8 cellular contexts compared by ENCODE assay signal in the genomic region with DNA sequence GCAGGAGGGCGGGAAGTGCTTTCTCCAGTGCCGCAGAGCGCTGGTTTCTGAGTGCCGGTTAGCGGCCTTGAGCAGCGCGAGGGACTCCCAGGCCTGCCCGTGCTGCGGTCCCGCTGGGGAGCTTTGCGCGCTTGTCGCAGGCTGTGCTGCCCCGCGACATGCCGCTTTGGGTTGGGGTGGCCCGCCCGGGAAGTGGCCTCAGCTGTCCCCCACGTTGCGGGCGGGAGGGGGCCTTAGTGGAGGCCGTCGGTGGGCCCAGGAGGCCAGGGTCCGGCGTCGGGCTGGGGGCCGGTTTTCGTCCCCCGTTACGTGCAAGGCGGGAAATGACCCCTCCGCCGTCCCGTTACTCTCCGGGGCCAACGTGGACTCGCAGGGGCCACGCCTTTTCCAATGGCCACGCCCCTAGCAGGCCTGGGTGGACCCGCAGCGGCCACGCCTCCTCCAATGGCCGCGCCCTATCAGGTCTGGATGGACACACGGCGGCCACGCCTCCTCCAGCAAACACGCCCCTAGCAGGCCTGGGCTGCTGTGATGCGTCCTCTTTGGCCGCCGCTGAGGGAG. TPM values are rescaled to one million over a fixed set of nuclear protein-coding genes. Genes with fewer than 3 reads are reported as not detected.
DNase-seq lines count a peak whose midpoint lies in the region; ATAC-seq and TF ChIP-seq lines count a peak whose summit lies in the region.

No MANE protein-coding gene starts in this region.

- peak overlapping the region; percentile 84 for H3K4me3 ChIP-seq in fibroblast of mammary gland (ENCODE audit: control insufficient read depth, low read depth, low read length)

- H3K9me3 Mint-ChIP-seq in naive thymus-derived CD8-positive, alpha-beta T cell = peaks cover 0 to 18% (median 10%) of the 10 kb centered on the region in 9 donors
- H3K9me3 Mint-ChIP-seq in stimulated activated naive B cell treated with anti-CD40 and anti-IgM and Interleukin-4, amounts not matched to agents 10 μg/mL and 1 μg/mL and 100 μg/mL, for 72 hours = peaks cover 5 to 8% of the 10 kb centered on the region in 2 donors

- TF ChIP-seq CTCF in fibroblast of mammary gland (conservative IDR thresholded peaks at IDR 0.05; ENCODE audit: control insufficient read depth, insufficient read depth, low read depth, low read length) = no peak

- H3K36me3 Mint-ChIP-seq in naive thymus-derived CD8-positive, alpha-beta T cell = peaks cover 4 to 18% (median 5%) of the 10 kb centered on the region in 3 donors
- peaks cover 22 to 25% of the 10 kb centered on the region in 2 donors for H3K36me3 Mint-ChIP-seq in stimulated activated naive B cell treated with anti-CD40 and anti-IgM and Interleukin-4, amounts not matched to agents 10 μg/mL and 1 μg/mL and 100 μg/mL, for 72 hours

- no peaks in the 10 kb centered on the region for H3K27me3 Mint-ChIP-seq in naive thymus-derived CD8-positive, alpha-beta T cell
- no peaks in the 10 kb centered on the region for H3K27me3 Mint-ChIP-seq in stimulated activated naive B cell treated with anti-CD40 and anti-IgM and Interleukin-4, amounts not matched to agents 10 μg/mL and 1 μg/mL and 100 μg/mL, for 72 hours

- DNase-seq in DMS114 treated with DMSO at 0.1 percent for 48 hours (lab: John Stamatoyannopoulos, UW; ENCODE audit: unreplicated experiment) (peak; percentile 81), HuH-7 (ENCODE audit: low spot score) (peak; percentile 96), RPMI7951 (ENCODE audit: low read depth) (peak; percentile 95), fibroblast of mammary gland (ENCODE audit: low read depth) (peak; percentile 95)
- peak; percentile 79 for DNase-seq in activated T-helper 9 cell treated with anti-CD3 and anti-CD28 coated beads, Interleukin-2, amount 50 U/mL, for 16 hours (ENCODE audit: low read depth)
- DNase-seq in naive thymus-derived CD8-positive, alpha-beta T cell = peak; percentile 51 to 81 (median 60)
- peak; percentile 97 for DNase-seq in stimulated activated naive B cell treated with anti-CD40 and anti-IgM and Interleukin-4, amounts not matched to agents 10 μg/mL and 1 μg/mL and 100 μg/mL, for 72 hours

- peak; percentile 52 for ATAC-seq in GM21526 (IDR thresholded peaks at IDR 0.05; ENCODE audit: low FRiP score, unreplicated experiment)
- ATAC-seq in naive thymus-derived CD8-positive, alpha-beta T cell = no peak
- peak; percentile 63 to 71 for ATAC-seq in stimulated activated naive B cell treated with anti-CD40 and anti-IgM and Interleukin-4, amounts not matched to agents 10 μg/mL and 1 μg/mL and 100 μg/mL, for 72 hours (replicated peaks)

- POLR2A ChIA-PET in naive thymus-derived CD8-positive, alpha-beta T cell (lab: Charles Lee) = interaction anchor here (2.0 to 6.0 kb wide), 2 partner anchors 44 to 104 kb away, joined by 15 to 62 read pairs; partner anchors contain the start of genes CEP104, DFFB and LRRC47

- H3K4me3 Mint-ChIP-seq in naive thymus-derived CD8-positive, alpha-beta T cell = peak overlapping the region; percentile 86 to 97 (median 94)
- peak overlapping the region; percentile 87 to 97 for H3K4me3 Mint-ChIP-seq in stimulated activated naive B cell treated with anti-CD40 and anti-IgM and Interleukin-4, amounts not matched to agents 10 μg/mL and 1 μg/mL and 100 μg/mL, for 72 hours

- H3K27ac Mint-ChIP-seq in naive thymus-derived CD8-positive, alpha-beta T cell = peak overlapping the region; percentile 91 to 99 (median 98)
- H3K27ac Mint-ChIP-seq in stimulated activated naive B cell treated with anti-CD40 and anti-IgM and Interleukin-4, amounts not matched to agents 10 μg/mL and 1 μg/mL and 100 μg/mL, for 72 hours = peak overlapping the region; percentile 99

- peaks cover 25 to 79% (median 55%) of the 10 kb centered on the region in 4 donors for H3K4me1 Mint-ChIP-seq in naive thymus-derived CD8-positive, alpha-beta T cell
- peaks cover 13 to 28% of the 10 kb centered on the region in 2 donors for H3K4me1 Mint-ChIP-seq in stimulated activated naive B cell treated with anti-CD40 and anti-IgM and Interleukin-4, amounts not matched to agents 10 μg/mL and 1 μg/mL and 100 μg/mL, for 72 hours

RNA-seq across cellular contexts. Expression of gene C1orf174, which starts 1.0 kb away (rescaled TPM):
- 45.2 and 55.0 TPM in 2 replicates for total RNA-seq in RPMI7951 (2014; rRNA removed; shearing (Covaris generic))
- 10 to 100 TPM; 27.7 to 29.9 TPM for total RNA-seq in naive thymus-derived CD8-positive, alpha-beta T cell
- polyA plus RNA-seq in naive thymus-derived CD8-positive, alpha-beta T cell = 10 to 100 TPM; 16.4 to 27.6 (median 17.9) TPM

RNA-seq across cellular contexts. Expression of gene DFFB, which starts 43.8 kb away (rescaled TPM):
- total RNA-seq in RPMI7951 (2014; rRNA removed; shearing (Covaris generic)) = 4.4 and 9.4 TPM in 2 replicates
- 10 to 100 TPM; 20.6 to 21.1 TPM for total RNA-seq in naive thymus-derived CD8-positive, alpha-beta T cell
- polyA plus RNA-seq in naive thymus-derived CD8-positive, alpha-beta T cell = 10 to 100 TPM in 1 of 3 donors, 1 to 10 TPM in 2; 8.5 to 12.5 (median 9.8) TPM

RNA-seq across cellular contexts. Expression of gene CEP104, which starts 44.0 kb away (rescaled TPM):
- total RNA-seq in RPMI7951 (2014; rRNA removed; shearing (Covaris generic)) = 11.5 and 32.6 TPM in 2 replicates
- 10 to 100 TPM; 51.3 to 59.0 TPM for total RNA-seq in naive thymus-derived CD8-positive, alpha-beta T cell
- 10 to 100 TPM; 13.1 to 19.4 (median 18.4) TPM for polyA plus RNA-seq in naive thymus-derived CD8-positive, alpha-beta T cell

Comparison
In these comparisons a context has a peak if more than half of its experiments do, and no peak if none do; other contexts are left out.
1. ATAC-seq: peak in GM21526 (single experiment) and stimulated activated naive B cell treated with anti-CD40 and anti-IgM and Interleukin-4, amounts not matched to agents 10 μg/mL and 1 μg/mL and 100 μg/mL, for 72 hours (2 of 2); none in naive thymus-derived CD8-positive, alpha-beta T cell (0 of 2).
2. Peak in every context shown above with its lines, with median percentiles within 50 percentile points of each other: DNase-seq.